ENCODE assay signal across 7 cellular contexts in the genomic region with DNA sequence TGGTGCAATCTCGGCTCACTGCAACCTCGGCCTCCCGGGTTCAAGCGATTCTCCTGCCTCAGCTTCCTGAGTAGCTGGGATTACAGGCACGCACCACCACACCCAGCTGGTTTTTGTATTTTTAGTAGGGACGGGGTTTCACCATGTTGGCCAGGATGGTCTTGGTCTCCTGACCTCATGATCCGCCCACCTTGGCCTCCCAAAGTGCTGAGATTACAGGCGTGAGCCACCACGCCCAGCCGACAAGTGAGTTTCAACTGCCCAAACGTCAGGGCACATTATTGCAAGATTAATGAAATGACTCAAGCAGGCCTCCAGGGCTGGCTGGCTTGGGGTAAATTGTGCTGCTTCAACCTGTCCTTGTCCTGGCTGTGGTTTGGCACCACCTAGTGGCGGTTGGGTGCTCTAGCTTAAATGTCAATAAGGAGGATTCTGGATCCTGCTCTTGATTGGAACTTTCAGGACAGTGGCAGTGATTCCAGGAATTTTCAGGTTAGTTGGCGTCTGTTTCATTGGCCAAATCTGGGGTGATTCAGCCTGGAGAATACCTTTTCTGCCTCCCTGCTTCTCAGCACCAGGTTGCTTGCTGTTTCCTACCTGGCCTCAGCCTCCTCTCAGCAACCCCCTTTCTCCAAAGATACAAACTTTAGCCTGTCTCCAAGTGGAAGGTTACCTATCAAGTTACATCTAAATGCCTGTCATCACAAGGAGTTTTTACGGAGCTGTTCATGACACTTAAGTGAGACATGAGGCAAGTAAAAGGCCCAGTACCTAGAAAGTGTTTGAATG. TPM values are rescaled to one million over a fixed set of nuclear protein-coding genes. Genes with fewer than 3 reads are reported as not detected.
A peak's percentile ranks its signal among the peaks of the same experiment; 100 is the strongest.
DNase-seq lines count a peak whose midpoint lies in the region; ATAC-seq and TF ChIP-seq lines count a peak whose summit lies in the region.

No MANE protein-coding gene starts in this region.

- H3K4me1 Mint-ChIP-seq in activated B cell treated with CpG ODN at 0.5 μM for 24 hours, result peaks cover 49% of the 10 kb centered on the region

- CTCF ChIA-PET in activated B cell treated with CpG ODN at 0.5 μM for 24 hours (lab: Charles Lee), result interaction anchor here (0.7 to 17.0 kb wide), 22 partner anchors 8 to 618 kb away, joined by 3 to 357 read pairs (median 5); a partner anchor contains a TSS

- H3K4me3 Mint-ChIP-seq in activated B cell treated with CpG ODN at 0.5 μM for 24 hours, result no peak overlapping the region

- H3K27me3 Mint-ChIP-seq in activated B cell treated with CpG ODN at 0.5 μM for 24 hours, result no peaks in the 10 kb centered on the region

- DNase-seq in NCI-H226 (peak; percentile 72), activated B cell treated with CpG ODN at 0.5 μM for 24 hours (peak; percentile 71), caudate nucleus (lab: John Stamatoyannopoulos, UW) (peak in 59 of 61 donors; percentile 32 to 91 (median 72)), kidney epithelial cell (ENCODE audit: low read depth) (no peak)
- peak; percentile 87 to 90 for DNase-seq in stimulated activated CD4-positive, alpha-beta T cell treated with anti-CD3 and anti-CD28 coated beads, Interleukin-2, amount 100 ng/mL, for 24 hours

- H3K27ac ChIP-seq in caudate nucleus (ENCODE audit: low read depth, low read length), result no peak overlapping the region

- intact Hi-C loops in activated B cell treated with CpG ODN at 0.5 μM for 24 hours (cut with micrococcal nuclease), result loop anchor here (1.0 kb wide), 3 partner anchors 63 to 619 kb away; no protein-coding TSS in a partner anchor

- ATAC-seq in HG03135 (IDR thresholded peaks at IDR 0.05; ENCODE audit: unreplicated experiment) (peak; percentile 69), activated B cell treated with CpG ODN at 0.5 μM for 24 hours (ENCODE audit: low read depth) (peak; percentile 92)

- POLR2A ChIA-PET in activated B cell treated with CpG ODN at 0.5 μM for 24 hours (lab: Charles Lee), result interaction anchor here (0.9 to 4.7 kb wide), 3 partner anchors 32 to 65 kb away, joined by 3 to 26 read pairs (median 4); a partner anchor contains a TSS

- H3K27ac Mint-ChIP-seq in activated B cell treated with CpG ODN at 0.5 μM for 24 hours, result peak overlapping the region; percentile 78

- no peaks in the 10 kb centered on the region for H3K36me3 ChIP-seq in kidney epithelial cell (ENCODE audit: control insufficient read depth, insufficient read depth, low read length)

- peaks cover 11% of the 10 kb centered on the region for H3K36me3 Mint-ChIP-seq in activated B cell treated with CpG ODN at 0.5 μM for 24 hours (ENCODE audit: low read depth)

- no peaks in the 10 kb centered on the region for H3K9me3 Mint-ChIP-seq in activated B cell treated with CpG ODN at 0.5 μM for 24 hours

- H3K27me3 ChIP-seq in kidney epithelial cell (ENCODE audit: control insufficient read depth, insufficient read depth, low read length), result no peaks in the 10 kb centered on the region

- TF ChIP-seq CTCF in GM12874 (IDR thresholded peaks at IDR 0.05; ENCODE audit: insufficient read depth, low read depth, low read length), result peak; percentile 85
- no peak for TF ChIP-seq CTCF in activated B cell treated with CpG ODN at 0.5 μM for 24 hours (IDR thresholded peaks at IDR 0.05)
- peak; percentile 92 for TF ChIP-seq CTCF in kidney epithelial cell (IDR thresholded peaks at IDR 0.05; ENCODE audit: insufficient read depth, low read length, poor library complexity, severe bottlenecking)

- no peak overlapping the region for H3K4me3 ChIP-seq in kidney epithelial cell (ENCODE audit: low read depth, low read length)

RNA-seq across cellular contexts. Expression of a gene that starts 32.4 kb away (rescaled TPM):
- total RNA-seq in activated B cell treated with CpG ODN at 0.5 μM for 24 hours (43.1 and 55.5 TPM in 2 replicates), kidney epithelial cell (19.8 and 27.8 TPM in 2 replicates)
